Comparison of ENCODE assay signal across 20 cellular contexts in genomic region chr4:176841730-176842129, GRCh38. TPM values are rescaled to one million over a fixed set of nuclear protein-coding genes. Genes with fewer than 3 reads are reported as not detected.
DNase-seq lines count a peak whose midpoint lies in the region; ATAC-seq and TF ChIP-seq lines count a peak whose summit lies in the region.
"Had no signal": no experiment of that assay in that cellular context is flagged by ENCODE, and none has a peak within 500 bp of the region (broad histone marks: within the 10 kb centered on the region; RNA-seq: fewer than 3 reads in every experiment).

No MANE protein-coding gene starts in this region.

- peak; percentile 77 for DNase-seq in HFFc6
- no peak for DNase-seq in RWPE2 (ENCODE audit: low spot score)
- peak; percentile 84 to 91 for DNase-seq in fibroblast of lung (ENCODE audit: low read depth in 2 of 2)
- DNase-seq in skeletal muscle cell (ENCODE audit: low read depth), result peak; percentile 68
- DNase-seq in colonic mucosa, result no peak
- DNase-seq: activated CD8-positive, alpha-beta memory T cell treated with anti-CD3 and anti-CD28 coated beads, Interleukin-2, amount 50 U/mL, for 4 hours; activated naive CD4-positive, alpha-beta T cell treated with anti-CD3 and anti-CD28 coated beads for 36 hours; caudate nucleus; CD4-positive, alpha-beta T cell; left ventricle myocardium superior; naive B cell; NCI-H2081 treated with DMSO at 0.1 percent for 48 hours; NCI-H69; T-helper 2 cell had no signal

- no peak overlapping the region for H3K4me2 ChIP-seq in fibroblast of lung (ENCODE audit: extremely low read depth, insufficient read depth, low read length)
- H3K4me2 ChIP-seq: hepatocyte had no signal

- H3K36me3 ChIP-seq in RWPE2 (ENCODE audit: low read depth) (no peaks in the 10 kb centered on the region), fibroblast of lung (ENCODE audit: control insufficient read depth, insufficient read depth, low read length) (no peaks in the 10 kb centered on the region), colonic mucosa (no peaks in the 10 kb centered on the region)

- H3K27me3 ChIP-seq in RWPE2 (ENCODE audit: insufficient read depth, poor library complexity, severe bottlenecking) (no peaks in the 10 kb centered on the region), fibroblast of lung (ENCODE audit: control insufficient read depth, insufficient read depth, low read length) (no peaks in the 10 kb centered on the region), colonic mucosa (no peaks in the 10 kb centered on the region)
- H3K27me3 ChIP-seq: hepatocyte had no signal

- peak overlapping the region; percentile 16 for H3K4me3 Mint-ChIP-seq in HFFc6
- H3K4me3 Mint-ChIP-seq: activated naive CD4-positive, alpha-beta T cell treated with anti-CD3 and anti-CD28 coated beads for 36 hours; CD4-positive, alpha-beta T cell; naive B cell had no signal

- peak; percentile 65 for ATAC-seq in RWPE2 (ENCODE audit: low read depth)
- ATAC-seq in GM19035 (IDR thresholded peaks at IDR 0.05; ENCODE audit: unreplicated experiment), result no peak
- no peak for ATAC-seq in HG02759 (IDR thresholded peaks at IDR 0.05; ENCODE audit: unreplicated experiment)
- no peak for ATAC-seq in GM21526 (IDR thresholded peaks at IDR 0.05; ENCODE audit: low FRiP score, unreplicated experiment)
- ATAC-seq: left ventricle myocardium superior had no signal

- H3K27ac ChIP-seq in RWPE2 (ENCODE audit: poor library complexity, severe bottlenecking) (peak overlapping the region; percentile 91), fibroblast of lung (ENCODE audit: insufficient read depth, low read length) (no peak overlapping the region), colonic mucosa (no peak overlapping the region)
- H3K27ac ChIP-seq: hepatocyte had no signal

- H3K36me3 Mint-ChIP-seq in HFFc6 (ENCODE audit: low read depth), result peaks cover 19% of the 10 kb centered on the region
- H3K36me3 Mint-ChIP-seq: naive B cell had no signal

- no peaks in the 10 kb centered on the region for H3K79me2 ChIP-seq in fibroblast of lung (ENCODE audit: control insufficient read depth, insufficient read depth, low read length)
- H3K79me2 ChIP-seq: hepatocyte had no signal

- H4K20me1 ChIP-seq in fibroblast of lung (ENCODE audit: control insufficient read depth, extremely low read depth, insufficient read depth, low read length), result no peaks in the 10 kb centered on the region

- TF ChIP-seq CTCF in HFFc6 (IDR thresholded peaks at IDR 0.05) (no peak), RWPE2 (IDR thresholded peaks at IDR 0.05; ENCODE audit: poor library complexity, severe bottlenecking) (no peak), fibroblast of lung (conservative IDR thresholded peaks at IDR 0.05 in 1 of 2, IDR thresholded peaks at IDR 0.05 in 1 of 2; ENCODE audit: low read depth in 1 of 2, low read length in 2 of 2) (no peak), colonic mucosa (IDR thresholded peaks at IDR 0.05) (no peak)

- H3K9me3 ChIP-seq in RWPE2 (ENCODE audit: severe bottlenecking) (no peaks in the 10 kb centered on the region), fibroblast of lung (ENCODE audit: control insufficient read depth, insufficient read depth, low read depth, low read length) (no peaks in the 10 kb centered on the region), colonic mucosa (no peaks in the 10 kb centered on the region)

- H3K9me3 Mint-ChIP-seq in HFFc6, result peaks cover 11% of the 10 kb centered on the region
- H3K9me3 Mint-ChIP-seq: activated naive CD4-positive, alpha-beta T cell treated with anti-CD3 and anti-CD28 coated beads for 36 hours; CD4-positive, alpha-beta T cell had no signal

- H2AFZ ChIP-seq in fibroblast of lung (ENCODE audit: low read length), result no peak overlapping the region
- H2AFZ ChIP-seq: hepatocyte had no signal

- peaks cover 96% of the 10 kb centered on the region for H3K4me1 Mint-ChIP-seq in HFFc6 (ENCODE audit: low read depth)

- H3K4me1 ChIP-seq in RWPE2 (ENCODE audit: insufficient read depth, poor library complexity, severe bottlenecking), result peaks cover 63% of the 10 kb centered on the region
- peaks cover 18% of the 10 kb centered on the region for H3K4me1 ChIP-seq in fibroblast of lung (ENCODE audit: control insufficient read depth, extremely low read depth, insufficient read depth, low read length)
- H3K4me1 ChIP-seq in colonic mucosa, result no peaks in the 10 kb centered on the region

- intact Hi-C loops in colonic mucosa (cut with DNase I), result no loop called here

- H3K9ac ChIP-seq in fibroblast of lung (ENCODE audit: insufficient read depth, low read length) (no peak overlapping the region), colonic mucosa (ENCODE audit: low read depth in 2 of 2, low read length in 2 of 2) (no peak overlapping the region)

- H3K4me3 ChIP-seq in RWPE2 (ENCODE audit: severe bottlenecking), result no peak overlapping the region
- no peak overlapping the region for H3K4me3 ChIP-seq in fibroblast of lung (replicated peaks in 1 of 4; ENCODE audit: control extremely low read depth in 1 of 4, insufficient read depth in 1 of 4, low read depth in 3 of 4, low read length in 4 of 4)
- H3K4me3 ChIP-seq in skeletal muscle cell (ENCODE audit: low read depth, low read length), result no peak overlapping the region
- H3K4me3 ChIP-seq in colonic mucosa, result no peak overlapping the region
- H3K4me3 ChIP-seq: hepatocyte had no signal

- peak overlapping the region; percentile 81 for H3K27ac Mint-ChIP-seq in HFFc6
- H3K27ac Mint-ChIP-seq: activated naive CD4-positive, alpha-beta T cell treated with anti-CD3 and anti-CD28 coated beads for 36 hours; CD4-positive, alpha-beta T cell; naive B cell; progenitor cell of endocrine pancreas had no signal

- H3K27me3 Mint-ChIP-seq in HFFc6 (ENCODE audit: insufficient read depth), result 0 out of 2 replicates have a peak, but pooled peaks cover 3% of the 10 kb centered on the region
- H3K27me3 Mint-ChIP-seq: CD4-positive, alpha-beta T cell; naive B cell; progenitor cell of endocrine pancreas had no signal

RNA-seq across cellular contexts. Expression of gene VEGFC, which starts 49.0 kb away (rescaled TPM):
- total RNA-seq in HFFc6 (2021; fragmentation: NEBNext Ultra II Directional; extraction: Animal tissue kit (Norgen Biotek cat#: 25700)), result 100 to 1,000 TPM; 323 to 374 (median 351) TPM
- total RNA-seq in fibroblast of lung (49.6 and 67.2 TPM in 2 replicates), colonic mucosa (1 to 10 TPM; 1.1 to 3.5 TPM)
- polyA plus RNA-seq in fibroblast of lung, result 74.2 and 100.0 TPM in 2 replicates
- polyA plus RNA-seq in fibroblast of lung (2012), result 59.1 and 91.8 TPM in 2 replicates
- 48.9 and 59.6 TPM in 2 replicates for polyA minus RNA-seq in fibroblast of lung (ENCODE audit: low replicate concordance)
- total RNA-seq: activated naive CD4-positive, alpha-beta T cell treated with anti-CD3 and anti-CD28 coated beads for 36 hours; CD4-positive, alpha-beta T cell; HT-29 had no signal

Comparison
In these comparisons a context has a peak if more than half of its experiments do, and no peak if none do; other contexts are left out.
1. DNase-seq: peak in HFFc6 (single experiment), fibroblast of lung (2 of 2) and skeletal muscle cell (single experiment); none in RWPE2 (single experiment) and colonic mucosa (single experiment).
2. RNA of gene VEGFC, which starts 49.0 kb away (total RNA-seq): 323 to 374 TPM in HFFc6 and 49.6 to 67.2 TPM in fibroblast of lung; 1.1 to 3.5 TPM in colonic mucosa; every median in the first group is over 10 times any median in the second.